ENCODE assay signal across 14 cellular contexts in the genomic region with DNA sequence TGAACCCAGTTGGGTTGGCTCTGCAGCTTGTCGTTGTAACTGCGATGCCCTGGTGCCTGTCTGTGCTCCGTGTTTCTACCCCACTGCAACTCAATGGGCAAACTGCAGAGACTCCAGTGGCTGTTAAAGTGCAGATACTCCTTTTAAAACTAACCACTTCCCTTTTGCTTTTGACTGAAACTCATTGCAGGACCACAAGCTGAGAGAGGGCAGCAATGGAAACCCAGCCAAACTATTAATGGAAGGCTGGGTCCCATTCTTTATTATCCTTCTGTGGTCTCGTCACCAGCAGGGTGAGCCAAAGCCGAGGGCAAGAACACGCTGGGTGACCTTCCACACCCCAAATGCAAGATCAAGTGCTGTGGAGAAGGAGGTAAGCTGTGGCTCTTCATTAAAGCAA.
DNase-seq lines count a peak whose midpoint lies in the region; ATAC-seq, FAIRE-seq and TF ChIP-seq lines count a peak whose summit lies in the region.
"Had no signal": no experiment of that assay in that cellular context is flagged by ENCODE, and none has a peak within 500 bp of the region (broad histone marks: within the 10 kb centered on the region; RNA-seq: fewer than 3 reads in every experiment).

No MANE protein-coding gene starts in this region.

- peak; percentile 78 for DNase-seq in DND-41
- DNase-seq in H1 (ENCODE audit: low read depth in 1 of 2, low spot score in 2 of 2) = no peak
- no peak for DNase-seq in SK-N-SH
- no peak for DNase-seq in GM20000 (ENCODE audit: low spot score)
- no peak for DNase-seq in NCI-H1092 (lab: John Stamatoyannopoulos, UW)
- no peak for DNase-seq in NCI-H1105 (lab: John Stamatoyannopoulos, UW)
- DNase-seq: anterior cingulate cortex; KBM-7; NCI-H2081; PC-9; stimulated activated CD4-positive, alpha-beta T cell treated with anti-CD3 and anti-CD28 coated beads, Interleukin-4, amount 100 ng/mL, for 1 hour had no signal

- H3K9ac ChIP-seq in BLaER1 treated with 17β-estradiol and CSF1 and Interleukin-3, amounts not matched to agents 10 nM and 100 nM = no peak overlapping the region
- H3K9ac ChIP-seq in DND-41 (ENCODE audit: low read depth, low read length) = peak overlapping the region; percentile 43
- no peak overlapping the region for H3K9ac ChIP-seq in OCI-LY3 (ENCODE audit: low read length)
- H3K9ac ChIP-seq in H1 (replicated peaks in 1 of 4; ENCODE audit: extremely low read depth in 1 of 4, low read depth in 3 of 4, low read length in 3 of 4) = no peak overlapping the region
- no peak overlapping the region for H3K9ac ChIP-seq in SK-N-SH

- no peaks in the 10 kb centered on the region for H4K20me1 ChIP-seq in BLaER1 treated with 17β-estradiol and CSF1 and Interleukin-3, amounts not matched to agents 10 nM and 100 nM
- no peaks in the 10 kb centered on the region for H4K20me1 ChIP-seq in DND-41 (ENCODE audit: insufficient read depth, low read length)
- peaks cover 14% of the 10 kb centered on the region for H4K20me1 ChIP-seq in OCI-LY3 (ENCODE audit: insufficient read depth, low read length)
- H4K20me1 ChIP-seq in H1 (replicated peaks in 1 of 2; ENCODE audit: control insufficient read depth in 1 of 2, insufficient read depth in 2 of 2, low read length in 2 of 2) = no peaks in the 10 kb centered on the region
- H4K20me1 ChIP-seq in SK-N-SH (ENCODE audit: insufficient read depth) = no peaks in the 10 kb centered on the region

- H3K4me3 ChIP-seq in BLaER1 treated with 17β-estradiol and CSF1 and Interleukin-3, amounts not matched to agents 10 nM and 100 nM = no peak overlapping the region
- peak overlapping the region in 1 of 2 experiments; percentile 15; a peak in 2 of 4 replicates for H3K4me3 ChIP-seq in DND-41 (ENCODE audit: low read depth in 1 of 2, low read length in 2 of 2)
- no peak overlapping the region for H3K4me3 ChIP-seq in OCI-LY3 (ENCODE audit: low read length)
- H3K4me3 ChIP-seq in H1 (ENCODE audit: extremely low read depth in 1 of 4, insufficient read depth in 2 of 4, low read depth in 3 of 4, low read length in 4 of 4) = no peak overlapping the region
- H3K4me3 ChIP-seq in SK-N-SH (ENCODE audit: low read depth in 2 of 2, low read length in 1 of 2) = no peak overlapping the region
- H3K4me3 ChIP-seq: PC-9 had no signal

- H3K4me1 ChIP-seq in BLaER1 treated with 17β-estradiol and CSF1 and Interleukin-3, amounts not matched to agents 10 nM and 100 nM = peaks cover 20 to 36% (median 31%) of the 10 kb centered on the region in 10 experiments
- H3K4me1 ChIP-seq in DND-41 (ENCODE audit: insufficient read depth, low read length) (peaks cover 100% of the 10 kb centered on the region), OCI-LY3 (ENCODE audit: low read length) (peaks cover 25% of the 10 kb centered on the region), H1 (replicated peaks in 1 of 4; ENCODE audit: control insufficient read depth in 3 of 4, insufficient read depth in 4 of 4, low read length in 3 of 4) (peaks cover 0 to 14% (median 4%) of the 10 kb centered on the region in 4 experiments; a peak in 3 of 7 replicates), SK-N-SH (ENCODE audit: control insufficient read depth in 1 of 2, insufficient read depth in 2 of 2, low read depth in 1 of 2, low read length in 1 of 2) (no peaks in the 10 kb centered on the region)

- no peak for TF ChIP-seq POLR2A in H1 (IDR thresholded peaks at IDR 0.05; ENCODE audit: control extremely low read depth in 1 of 2, low read depth in 2 of 2, low read length in 2 of 2)

- CTCF ChIA-PET in H1 (lab: Charles Lee; ENCODE audit: partially characterized antibody) (no interaction called here), SK-N-SH (lab: Yijun Ruan, JAX) (no interaction called here)

- peak overlapping the region; percentile 23; the same call in 1 of the 2 replicates for H2AFZ ChIP-seq in DND-41 (ENCODE audit: low read depth, low read length)
- no peak overlapping the region for H2AFZ ChIP-seq in OCI-LY3 (ENCODE audit: low read depth, low read length)
- no peak overlapping the region for H2AFZ ChIP-seq in H1 (ENCODE audit: low read length)
- no peak overlapping the region for H2AFZ ChIP-seq in SK-N-SH (ENCODE audit: low read depth)
- H2AFZ ChIP-seq: PC-9 had no signal

- H3K36me3 ChIP-seq in BLaER1 treated with 17β-estradiol and CSF1 and Interleukin-3, amounts not matched to agents 10 nM and 100 nM = no peaks in the 10 kb centered on the region
- H3K36me3 ChIP-seq in DND-41 (ENCODE audit: insufficient read depth, low read length) (no peaks in the 10 kb centered on the region), OCI-LY3 (replicated peaks; ENCODE audit: low read depth, low read length) (no peaks in the 10 kb centered on the region), H1 (ENCODE audit: control insufficient read depth in 2 of 4, insufficient read depth in 4 of 4, low read length in 3 of 4) (no peaks in the 10 kb centered on the region), SK-N-SH (replicated peaks in 1 of 2; ENCODE audit: control insufficient read depth in 1 of 2, insufficient read depth in 2 of 2, low read length in 1 of 2) (no peaks in the 10 kb centered on the region)

- ATAC-seq in DND-41 (ENCODE audit: insufficient read depth, low read depth) = peak; percentile 64

- H2BK20ac ChIP-seq in H1 (ENCODE audit: low read length) = no peak overlapping the region

- no peak overlapping the region for H2BK12ac ChIP-seq in H1 (ENCODE audit: low read depth, low read length)

- H3K14ac ChIP-seq in H1 (ENCODE audit: insufficient read length) = no peak overlapping the region

- no peak overlapping the region for H4K5ac ChIP-seq in H1 (ENCODE audit: insufficient read length, low read depth, low read length)

- H3K79me2 ChIP-seq in DND-41 (ENCODE audit: insufficient read depth, low read length) (peaks cover 5% of the 10 kb centered on the region; the same call in 1 of the 2 replicates), OCI-LY3 (ENCODE audit: low read length) (no peaks in the 10 kb centered on the region), H1 (ENCODE audit: control insufficient read depth in 1 of 2, insufficient read depth in 2 of 2, low read length in 2 of 2) (no peaks in the 10 kb centered on the region), SK-N-SH (ENCODE audit: insufficient read depth) (no peaks in the 10 kb centered on the region)

- no peak overlapping the region for H2BK120ac ChIP-seq in H1 (replicated peaks; ENCODE audit: low read depth, low read length)

- FAIRE-seq in H1 (lab: Jason Lieb, UNC) = no peak
- FAIRE-seq: frontal cortex had no signal

- H3F3A ChIP-seq in SK-N-SH (replicated peaks; ENCODE audit: insufficient read depth) = no peaks in the 10 kb centered on the region

- no peak overlapping the region for H2BK15ac ChIP-seq in H1 (ENCODE audit: low read length)

- WGBS in H1 (ENCODE audit: extremely low coverage in 1 of 2, insufficient coverage in 1 of 2, insufficient read length in 1 of 2, insufficient replicate concordance in 2 of 2, low coverage in 1 of 2, low lambda C conversion rate in 2 of 2, missing lambda C conversion rate in 1 of 2), 2 experiments = 95% methylated on average over 6 of the region's 6 CpGs; no CpG with 5 or more reads in 1 of the 2 experiments
- WGBS in SK-N-SH (ENCODE audit: low lambda C conversion rate) = under 1% methylated on average over 6 of the region's 6 CpGs

- H3K4ac ChIP-seq in H1 (replicated peaks; ENCODE audit: insufficient read length, low read depth, low read length) = no peak overlapping the region

- H3K9me3 ChIP-seq in BLaER1 treated with 17β-estradiol and CSF1 and Interleukin-3, amounts not matched to agents 10 nM and 100 nM (replicated peaks in 1 of 11) = peaks cover 0 to 16% (median 5%) of the 10 kb centered on the region in 11 experiments; a peak in 7 of 22 replicates
- H3K9me3 ChIP-seq in DND-41 (ENCODE audit: insufficient read depth, low read length, severe bottlenecking) = peaks cover 11% of the 10 kb centered on the region
- H3K9me3 ChIP-seq in OCI-LY3 (ENCODE audit: insufficient read depth, low read length) = peaks cover 5% of the 10 kb centered on the region
- peaks cover 0 to 6% of the 10 kb centered on the region in 2 experiments; a peak in 3 of 4 replicates for H3K9me3 ChIP-seq in H1 (ENCODE audit: insufficient read depth in 2 of 2, low read depth in 1 of 2, low read length in 1 of 2)
- no peaks in the 10 kb centered on the region for H3K9me3 ChIP-seq in SK-N-SH

- H2AK5ac ChIP-seq in H1 (ENCODE audit: low read depth, low read length) = no peak overlapping the region

- POLR2A ChIA-PET in H1 (lab: Charles Lee; ENCODE audit: partially characterized antibody) (no interaction called here), SK-N-SH (lab: Yijun Ruan, JAX) (no interaction called here)

- peak; percentile 42 to 55; a peak in 3 of 4 replicates for TF ChIP-seq RAD21 in H1 (IDR thresholded peaks at IDR 0.05 in 1 of 2, conservative IDR thresholded peaks at IDR 0.05 in 1 of 2; ENCODE audit: low read depth in 2 of 2, low read length in 2 of 2)
- TF ChIP-seq RAD21 in SK-N-SH (IDR thresholded peaks at IDR 0.05; ENCODE audit: low read length) = no peak

- H3K4me2 ChIP-seq in BLaER1 treated with 17β-estradiol and CSF1 and Interleukin-3, amounts not matched to agents 10 nM and 100 nM = peak overlapping the region; percentile 40 to 74 (median 52)
- H3K4me2 ChIP-seq in DND-41 (ENCODE audit: insufficient read depth, low read length) (peak overlapping the region; percentile 48), OCI-LY3 (ENCODE audit: low read length) (peak overlapping the region; percentile 33), H1 (ENCODE audit: insufficient read depth in 1 of 2, low read depth in 2 of 2, low read length in 2 of 2) (no peak overlapping the region), SK-N-SH (no peak overlapping the region)
- H3K4me2 ChIP-seq: PC-9 had no signal

- no peak overlapping the region for H3K56ac ChIP-seq in H1 (replicated peaks; ENCODE audit: insufficient read length, low read depth, low read length)

- H4K8ac ChIP-seq in H1 (ENCODE audit: extremely low read depth, insufficient read depth, low read length) = no peak overlapping the region

- no peak overlapping the region for H2BK5ac ChIP-seq in H1 (ENCODE audit: low read depth, low read length)

- no peak overlapping the region for H3K27ac ChIP-seq in BLaER1 treated with 17β-estradiol and CSF1 and Interleukin-3, amounts not matched to agents 10 nM and 100 nM
- H3K27ac ChIP-seq in DND-41 (ENCODE audit: low read length) (peak overlapping the region; percentile 97), OCI-LY3 (ENCODE audit: low read length) (no peak overlapping the region), H1 (ENCODE audit: low read depth, low read length) (no peak overlapping the region), SK-N-SH (ENCODE audit: low read depth in 2 of 2, low read length in 1 of 2) (no peak overlapping the region)
- H3K27ac ChIP-seq: PC-9 had no signal

- no peaks in the 10 kb centered on the region for H3K23me2 ChIP-seq in H1 (ENCODE audit: low read depth, low read length)

- H3K18ac ChIP-seq in H1 (ENCODE audit: extremely low read depth, low read length) = no peak overlapping the region

- H3K9me2 ChIP-seq in SK-N-SH = no peaks in the 10 kb centered on the region

- H3K27me3 ChIP-seq in BLaER1 treated with 17β-estradiol and CSF1 and Interleukin-3, amounts not matched to agents 10 nM and 100 nM = no peaks in the 10 kb centered on the region
- H3K27me3 ChIP-seq in DND-41 (ENCODE audit: insufficient read depth, low read length, poor library complexity) (no peaks in the 10 kb centered on the region), OCI-LY3 (ENCODE audit: low read depth, low read length) (peaks cover 89% of the 10 kb centered on the region), H1 (replicated peaks in 1 of 4; ENCODE audit: control insufficient read depth in 3 of 4, extremely low read depth in 1 of 4, insufficient read depth in 3 of 4, low read length in 3 of 4) (no peaks in the 10 kb centered on the region; a peak in 1 of 7 replicates), SK-N-SH (ENCODE audit: insufficient read depth) (no peaks in the 10 kb centered on the region)

- TF ChIP-seq CTCF in DND-41 (IDR thresholded peaks at IDR 0.05; ENCODE audit: borderline replicate concordance, extremely low read depth, low read length, poor library complexity, severe bottlenecking) = peak; percentile 67
- TF ChIP-seq CTCF in OCI-LY3 (IDR thresholded peaks at IDR 0.05; ENCODE audit: low read depth, low read length) = peak; percentile 46
- TF ChIP-seq CTCF in H1 (IDR thresholded peaks at IDR 0.05; ENCODE audit: control extremely low read depth in 1 of 3, insufficient read depth in 1 of 3, low read depth in 1 of 3, low read length in 3 of 3) = peak in 2 of 3 experiments; percentile 15 to 37; a peak in 2 of 4 replicates
- no peak for TF ChIP-seq CTCF in SK-N-SH (IDR thresholded peaks at IDR 0.05)
- TF ChIP-seq CTCF in GM20000 (IDR thresholded peaks at IDR 0.05; ENCODE audit: extremely low read depth, missing control alignments) = no peak

- no peak overlapping the region for H3K23ac ChIP-seq in H1 (ENCODE audit: insufficient read length)

- H4K91ac ChIP-seq in H1 (replicated peaks; ENCODE audit: insufficient read length, low read length) = no peak overlapping the region

- H3K79me1 ChIP-seq in H1 (ENCODE audit: low read depth, low read length) = no peaks in the 10 kb centered on the region

- TF ChIP-seq EP300 in H1 (IDR thresholded peaks at IDR 0.05; ENCODE audit: borderline replicate concordance in 1 of 2, low read depth in 2 of 2, low read length in 2 of 2) = no peak
- no peak for TF ChIP-seq EP300 in SK-N-SH (IDR thresholded peaks at IDR 0.05; ENCODE audit: borderline replicate concordance in 1 of 2, low read depth in 1 of 2, low read length in 1 of 2)

Comparison
In these comparisons a context has a peak if more than half of its experiments do, and no peak if none do; other contexts are left out.
1. H3K4me2 ChIP-seq: peak in BLaER1 treated with 17β-estradiol and CSF1 and Interleukin-3, amounts not matched to agents 10 nM and 100 nM (11 of 11), DND-41 (single experiment) and OCI-LY3 (single experiment); none in H1 (0 of 2) and SK-N-SH (single experiment).
2. CTCF ChIP-seq: peak in DND-41 (single experiment), OCI-LY3 (single experiment) and H1 (2 of 3); none in SK-N-SH (single experiment) and GM20000 (single experiment).